ENCODE assay signal across 1 cellular context in the genomic region with DNA sequence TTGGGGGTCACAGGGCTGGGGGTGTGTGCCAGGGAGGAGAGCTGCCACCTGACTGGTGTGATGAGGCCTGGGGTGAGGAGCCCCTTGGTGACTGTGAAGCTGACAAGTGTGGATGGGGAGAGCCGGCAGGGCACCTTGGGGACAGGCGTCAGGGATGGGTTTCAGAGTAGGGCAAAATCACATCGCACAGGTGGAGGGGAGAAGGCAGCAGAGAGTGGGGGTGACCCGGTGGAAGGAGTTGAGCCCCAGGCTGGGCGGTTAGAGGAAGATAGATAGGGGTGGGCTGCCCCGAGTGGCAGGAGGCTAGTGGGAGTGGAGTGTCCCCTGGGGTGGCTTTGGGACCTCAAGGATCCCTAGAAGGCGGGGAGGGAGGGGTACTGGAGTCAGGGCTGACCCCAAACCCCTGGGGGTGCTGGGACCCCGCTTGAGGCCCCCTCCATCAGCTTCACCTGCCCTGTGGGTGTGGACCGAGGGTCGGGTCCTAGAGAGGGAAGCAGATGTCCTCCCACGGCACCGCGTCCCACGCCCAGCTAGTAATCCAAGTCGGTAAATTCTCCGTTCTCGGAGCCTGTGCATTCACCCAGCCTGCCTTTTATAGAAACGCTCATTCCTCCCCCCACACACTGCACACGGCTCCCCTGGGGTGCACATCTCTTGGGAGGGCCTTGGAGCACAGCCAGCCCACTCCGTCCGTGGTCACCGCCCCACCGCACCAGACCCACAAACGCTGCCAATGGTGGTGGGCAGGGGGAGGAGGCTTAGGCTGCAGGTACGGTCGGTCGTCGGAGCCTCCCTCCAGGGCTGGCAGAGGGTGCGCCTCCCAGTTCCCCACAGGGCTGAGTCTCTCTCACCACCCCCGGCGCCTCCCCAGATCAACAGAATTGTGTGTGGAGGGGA.
TF ChIP-seq lines count a peak whose summit lies in the region.

No MANE protein-coding gene starts in this region.

TF ChIP-seq in SK-N-SH treated with all-trans-retinoic acid at 6 μM for 48 hours, 23 proteins besides CTCF, POLR2A, EP300 and RAD21 (continued from another document):
- TF ChIP-seq, protein P1, sequence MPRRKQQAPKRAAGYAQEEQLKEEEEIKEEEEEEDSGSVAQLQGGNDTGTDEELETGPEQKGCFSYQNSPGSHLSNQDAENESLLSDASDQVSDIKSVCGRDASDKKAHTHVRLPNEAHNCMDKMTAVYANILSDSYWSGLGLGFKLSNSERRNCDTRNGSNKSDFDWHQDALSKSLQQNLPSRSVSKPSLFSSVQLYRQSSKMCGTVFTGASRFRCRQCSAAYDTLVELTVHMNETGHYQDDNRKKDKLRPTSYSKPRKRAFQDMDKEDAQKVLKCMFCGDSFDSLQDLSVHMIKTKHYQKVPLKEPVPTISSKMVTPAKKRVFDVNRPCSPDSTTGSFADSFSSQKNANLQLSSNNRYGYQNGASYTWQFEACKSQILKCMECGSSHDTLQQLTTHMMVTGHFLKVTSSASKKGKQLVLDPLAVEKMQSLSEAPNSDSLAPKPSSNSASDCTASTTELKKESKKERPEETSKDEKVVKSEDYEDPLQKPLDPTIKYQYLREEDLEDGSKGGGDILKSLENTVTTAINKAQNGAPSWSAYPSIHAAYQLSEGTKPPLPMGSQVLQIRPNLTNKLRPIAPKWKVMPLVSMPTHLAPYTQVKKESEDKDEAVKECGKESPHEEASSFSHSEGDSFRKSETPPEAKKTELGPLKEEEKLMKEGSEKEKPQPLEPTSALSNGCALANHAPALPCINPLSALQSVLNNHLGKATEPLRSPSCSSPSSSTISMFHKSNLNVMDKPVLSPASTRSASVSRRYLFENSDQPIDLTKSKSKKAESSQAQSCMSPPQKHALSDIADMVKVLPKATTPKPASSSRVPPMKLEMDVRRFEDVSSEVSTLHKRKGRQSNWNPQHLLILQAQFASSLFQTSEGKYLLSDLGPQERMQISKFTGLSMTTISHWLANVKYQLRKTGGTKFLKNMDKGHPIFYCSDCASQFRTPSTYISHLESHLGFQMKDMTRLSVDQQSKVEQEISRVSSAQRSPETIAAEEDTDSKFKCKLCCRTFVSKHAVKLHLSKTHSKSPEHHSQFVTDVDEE (CRISPR knock-in tag; IDR thresholded peaks at IDR 0.05), result no peak
- TF ChIP-seq ZNF565 (CRISPR knock-in tag; conservative IDR thresholded peaks at IDR 0.05; ENCODE audit: low read depth) (no peak), ESRRG (CRISPR knock-in tag; IDR thresholded peaks at IDR 0.05) (no peak), ZNF70 (CRISPR knock-in tag; IDR thresholded peaks at IDR 0.05) (no peak), ZFP3 (CRISPR knock-in tag; IDR thresholded peaks at IDR 0.05) (no peak), ZNF8 (CRISPR knock-in tag; IDR thresholded peaks at IDR 0.05) (no peak), BACH2 (CRISPR knock-in tag; IDR thresholded peaks at IDR 0.05; ENCODE audit: borderline replicate concordance) (no peak), ARNTL (CRISPR knock-in tag; IDR thresholded peaks at IDR 0.05; ENCODE audit: borderline replicate concordance, low read depth) (no peak), OSR1 (CRISPR knock-in tag; IDR thresholded peaks at IDR 0.05) (no peak)
- TF ChIP-seq, protein P2, sequence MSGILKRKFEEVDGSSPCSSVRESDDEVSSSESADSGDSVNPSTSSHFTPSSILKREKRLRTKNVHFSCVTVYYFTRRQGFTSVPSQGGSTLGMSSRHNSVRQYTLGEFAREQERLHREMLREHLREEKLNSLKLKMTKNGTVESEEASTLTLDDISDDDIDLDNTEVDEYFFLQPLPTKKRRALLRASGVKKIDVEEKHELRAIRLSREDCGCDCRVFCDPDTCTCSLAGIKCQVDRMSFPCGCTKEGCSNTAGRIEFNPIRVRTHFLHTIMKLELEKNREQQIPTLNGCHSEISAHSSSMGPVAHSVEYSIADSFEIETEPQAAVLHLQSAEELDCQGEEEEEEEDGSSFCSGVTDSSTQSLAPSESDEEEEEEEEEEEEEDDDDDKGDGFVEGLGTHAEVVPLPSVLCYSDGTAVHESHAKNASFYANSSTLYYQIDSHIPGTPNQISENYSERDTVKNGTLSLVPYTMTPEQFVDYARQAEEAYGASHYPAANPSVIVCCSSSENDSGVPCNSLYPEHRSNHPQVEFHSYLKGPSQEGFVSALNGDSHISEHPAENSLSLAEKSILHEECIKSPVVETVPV (CRISPR knock-in tag; IDR thresholded peaks at IDR 0.05), result no peak
